Comparison of ENCODE assay signal across 8 cellular contexts in the genomic region with DNA sequence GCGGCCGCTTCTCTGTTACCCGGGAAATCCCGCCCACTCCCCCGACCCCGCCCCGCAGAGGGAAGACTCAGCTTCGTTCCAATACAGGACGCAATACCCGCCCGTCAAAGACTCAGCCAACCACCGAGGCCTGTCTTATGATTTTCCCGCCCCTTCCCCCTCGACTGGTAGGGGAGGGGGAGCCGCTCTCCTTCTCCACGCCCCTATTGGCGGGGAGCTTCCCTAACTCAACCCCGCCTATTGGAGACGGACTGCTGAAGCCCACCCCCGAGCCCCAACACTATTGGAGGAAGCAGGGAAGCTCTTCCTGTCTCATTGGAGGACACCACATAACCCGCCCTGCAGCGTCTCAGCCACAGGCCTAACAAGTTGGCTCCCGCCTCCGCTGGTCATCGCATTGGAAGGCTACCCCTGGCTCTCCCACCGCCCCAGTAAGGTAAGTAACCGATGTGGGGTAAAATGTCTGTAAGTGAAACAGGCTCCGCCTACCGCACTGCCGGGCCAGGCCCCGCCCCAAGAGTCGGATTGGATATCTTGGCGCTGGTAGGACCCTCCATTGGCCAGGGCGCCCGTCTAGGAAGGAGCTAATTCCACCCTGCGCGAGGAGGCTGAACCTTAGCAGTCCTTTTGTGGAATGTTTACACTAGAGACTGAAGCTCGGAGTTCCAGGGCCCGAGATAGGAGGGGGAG. TPM values are rescaled to one million over a fixed set of nuclear protein-coding genes. Genes with fewer than 3 reads are reported as not detected.
DNase-seq lines count a peak whose midpoint lies in the region; ATAC-seq, FAIRE-seq and TF ChIP-seq lines count a peak whose summit lies in the region.

A gene (minus strand): TSS at position 17 of the 690 bp plus-strand sequence. CDS start 21,315 bp downstream, outside the sequence.

- TF ChIP-seq POLR2A in NB4 (IDR thresholded peaks at IDR 0.05; ENCODE audit: extremely low read depth, insufficient read length) (no peak), gastroesophageal sphincter (IDR thresholded peaks at IDR 0.05) (peak in 1 of 2 donors; percentile 2)

- TF ChIP-seq CTCF in HFFc6 (IDR thresholded peaks at IDR 0.05) (no peak), NB4 (IDR thresholded peaks at IDR 0.05; ENCODE audit: low read depth, low read length) (no peak), gastroesophageal sphincter (IDR thresholded peaks at IDR 0.05) (no peak), neutrophil (IDR thresholded peaks at IDR 0.05) (no peak)

- peaks cover 46% of the 10 kb centered on the region for H3K4me1 Mint-ChIP-seq in HFFc6 (ENCODE audit: low read depth)
- H3K4me1 Mint-ChIP-seq in activated naive CD4-positive, alpha-beta T cell treated with anti-CD3 and anti-CD28 coated beads, Interleukin-2, amount 10 ng/mL, durations not matched to agents 7 days and 5 days: peaks cover 38% of the 10 kb centered on the region

- CTCF ChIA-PET in activated naive CD4-positive, alpha-beta T cell treated with anti-CD3 and anti-CD28 coated beads, Interleukin-2, amount 10 ng/mL, durations not matched to agents 7 days and 5 days (lab: Charles Lee): interaction anchor here (0.8 to 3.0 kb wide), 5 partner anchors 16 to 664 kb away, joined by 3 to 27 read pairs (median 3); a partner anchor contains a TSS

- DNase-seq in HFFc6 (peak; percentile 100), NB4 (ENCODE audit: low read depth) (peak; percentile 100), SK-N-MC (ENCODE audit: low read depth, low spot score) (peak; percentile 99), substantia nigra (lab: John Stamatoyannopoulos, UW) (peak; percentile 84 to 100 (median 99))
- peak; percentile 100 for DNase-seq in activated naive CD4-positive, alpha-beta T cell treated with anti-CD3 and anti-CD28 coated beads, Interleukin-2, amount 10 ng/mL, durations not matched to agents 7 days and 5 days

- WGBS in gastroesophageal sphincter (ENCODE audit: low coverage in 1 of 2), 2 donors: 0% methylated on average over 5 of the region's 39 CpGs

- H3K4me3 Mint-ChIP-seq in HFFc6: peak within 1 kb of the TSS; percentile 99
- peak within 1 kb of the TSS; percentile 89 for H3K4me3 Mint-ChIP-seq in activated naive CD4-positive, alpha-beta T cell treated with anti-CD3 and anti-CD28 coated beads, Interleukin-2, amount 10 ng/mL, durations not matched to agents 7 days and 5 days

- peak; percentile 100 for FAIRE-seq in G401.6 (lab: Jason Lieb, UNC)

- no peaks in the 10 kb centered on the region for H3K36me3 Mint-ChIP-seq in HFFc6 (ENCODE audit: low read depth)
- H3K36me3 Mint-ChIP-seq in activated naive CD4-positive, alpha-beta T cell treated with anti-CD3 and anti-CD28 coated beads, Interleukin-2, amount 10 ng/mL, durations not matched to agents 7 days and 5 days: peaks cover 2% of the 10 kb centered on the region

- no peaks in the 10 kb centered on the region for H3K9me3 Mint-ChIP-seq in HFFc6
- H3K9me3 Mint-ChIP-seq in activated naive CD4-positive, alpha-beta T cell treated with anti-CD3 and anti-CD28 coated beads, Interleukin-2, amount 10 ng/mL, durations not matched to agents 7 days and 5 days: no peaks in the 10 kb centered on the region

- TF ChIP-seq EP300 in gastroesophageal sphincter (IDR thresholded peaks at IDR 0.05): no peak

- no peaks in the 10 kb centered on the region for H3K9me3 ChIP-seq in SK-N-MC (ENCODE audit: low read depth, low read length)
- no peaks in the 10 kb centered on the region for H3K9me3 ChIP-seq in gastroesophageal sphincter
- no peaks in the 10 kb centered on the region for H3K9me3 ChIP-seq in neutrophil

- H3K9ac ChIP-seq in SK-N-MC (ENCODE audit: insufficient read length): peak within 1 kb of the TSS; percentile 94

- H3K36me3 ChIP-seq in SK-N-MC (ENCODE audit: insufficient read depth, low read length): peaks cover 8% of the 10 kb centered on the region; the same call in 1 of the 2 replicates
- H3K36me3 ChIP-seq in gastroesophageal sphincter: peaks cover 0 to 10% of the 10 kb centered on the region in 2 donors
- no peaks in the 10 kb centered on the region for H3K36me3 ChIP-seq in neutrophil

- peak within 1 kb of the TSS; percentile 98 for H3K4me3 ChIP-seq in NB4 (ENCODE audit: low read depth, low read length)
- peak within 1 kb of the TSS; percentile 100 for H3K4me3 ChIP-seq in SK-N-MC
- H3K4me3 ChIP-seq in gastroesophageal sphincter: peak within 1 kb of the TSS; percentile 76 to 88
- peak within 1 kb of the TSS; percentile 90 for H3K4me3 ChIP-seq in neutrophil (ENCODE audit: low read depth in 1 of 2, low read length in 1 of 2)

- ATAC-seq in gastroesophageal sphincter: peak; percentile 73

- no peaks in the 10 kb centered on the region for H3K27me3 ChIP-seq in gastroesophageal sphincter
- H3K27me3 ChIP-seq in neutrophil: no peaks in the 10 kb centered on the region

- peak within 1 kb of the TSS; percentile 96 for H3K27ac Mint-ChIP-seq in HFFc6
- H3K27ac Mint-ChIP-seq in activated naive CD4-positive, alpha-beta T cell treated with anti-CD3 and anti-CD28 coated beads, Interleukin-2, amount 10 ng/mL, durations not matched to agents 7 days and 5 days: peak within 1 kb of the TSS; percentile 100

- H3K27ac ChIP-seq in SK-N-MC (peak within 1 kb of the TSS; percentile 96), gastroesophageal sphincter (peak within 1 kb of the TSS; percentile 94 to 100 (median 100)), neutrophil (peak within 1 kb of the TSS; percentile 98), substantia nigra (ENCODE audit: low read depth, low read length, poor library complexity, severe bottlenecking) (peak within 1 kb of the TSS; percentile 97)

- H3K4me1 ChIP-seq in gastroesophageal sphincter (peaks cover 2 to 58% (median 17%) of the 10 kb centered on the region in 3 donors), neutrophil (ENCODE audit: control insufficient read depth in 1 of 2, insufficient read depth in 1 of 2, low read depth in 1 of 2, low read length in 1 of 2) (peaks cover 58 to 63% of the 10 kb centered on the region in 2 experiments)

- H3K27me3 Mint-ChIP-seq in HFFc6 (ENCODE audit: insufficient read depth): peaks cover 6% of the 10 kb centered on the region; the same call in 1 of the 2 replicates
- no peaks in the 10 kb centered on the region for H3K27me3 Mint-ChIP-seq in activated naive CD4-positive, alpha-beta T cell treated with anti-CD3 and anti-CD28 coated beads, Interleukin-2, amount 10 ng/mL, durations not matched to agents 7 days and 5 days

RNA-seq across cellular contexts. Expression of the gene that starts here (rescaled TPM):
- 10 to 100 TPM; 36.6 to 49.3 (median 39.8) TPM for total RNA-seq in HFFc6 (2021; fragmentation: NEBNext Ultra II Directional; extraction: Animal tissue kit (Norgen Biotek cat#: 25700))
- 10 to 100 TPM; 31.7 to 54.8 (median 35.8) TPM for total RNA-seq in gastroesophageal sphincter

Comparison
In these comparisons a context has a peak if more than half of its experiments do, and no peak if none do; other contexts are left out.
1. Peak in every context shown above with its lines: DNase-seq, ATAC-seq, H3K4me3 ChIP-seq and H3K27ac ChIP-seq.